ENCODE assay signal across 12 cellular contexts in the genomic region with DNA sequence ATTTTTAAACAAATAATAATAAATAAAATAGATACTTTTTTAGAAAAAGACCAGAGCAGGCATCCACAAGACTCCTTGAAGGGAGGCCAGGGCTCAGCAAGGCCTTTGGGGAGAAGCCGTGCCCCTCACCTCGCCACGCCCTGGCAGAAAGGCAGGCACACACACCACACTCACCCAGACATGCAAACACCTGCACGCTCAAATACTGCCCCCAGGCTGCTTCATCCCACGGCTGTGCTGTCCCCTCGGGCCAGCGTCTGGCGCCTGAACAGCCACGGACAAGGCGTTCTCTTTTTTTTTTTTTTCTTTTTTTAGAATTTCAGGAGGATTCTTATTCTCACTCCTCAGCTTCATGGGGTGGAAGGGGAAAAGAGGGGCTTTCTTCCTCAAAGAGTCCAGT. TPM values are rescaled to one million over a fixed set of nuclear protein-coding genes. Genes with fewer than 3 reads are reported as not detected.
DNase-seq lines count a peak whose midpoint lies in the region; ATAC-seq, FAIRE-seq and TF ChIP-seq lines count a peak whose summit lies in the region.
"Had no signal": no experiment of that assay in that cellular context is flagged by ENCODE, and none has a peak within 500 bp of the region (broad histone marks: within the 10 kb centered on the region; RNA-seq: fewer than 3 reads in every experiment).

No MANE protein-coding gene starts in this region.

- H2AFZ ChIP-seq in GM12878 (ENCODE audit: control insufficient read depth, low read depth, low read length): no peak overlapping the region

- H3K9me3 Mint-ChIP-seq in naive thymus-derived CD8-positive, alpha-beta T cell: no peaks in the 10 kb centered on the region

- intact Hi-C loops in GM12878 (cut with micrococcal nuclease; ENCODE audit: unreplicated experiment): no loop called here

- H3K79me2 ChIP-seq in GM12878 (ENCODE audit: control insufficient read depth, insufficient read depth, low read length): no peaks in the 10 kb centered on the region

- WGBS in GM12878 (ENCODE audit: insufficient coverage, insufficient replicate concordance, low lambda C conversion rate, missing lambda C conversion rate): 95% methylated on average over 10 of the region's 10 CpGs

- RAD21 ChIA-PET in GM12878 (lab: Charles Lee; ENCODE audit: unreplicated experiment): interaction anchor here (2.4 kb wide), 1 partner anchor 92 kb away, joined by 10 read pairs; no protein-coding TSS in a partner anchor

- DNase-seq in AG04449 (ENCODE audit: low read depth, low spot score): no peak
- no peak for DNase-seq in HFF-Myc (ENCODE audit: extremely low read depth, low read depth)
- no peak for DNase-seq in GM12878 (ENCODE audit: low read depth, low spot score)
- no peak for DNase-seq in naive thymus-derived CD8-positive, alpha-beta T cell
- DNase-seq in NCI-H446 treated with DMSO at 0.1 percent for 48 hours (lab: John Stamatoyannopoulos, UW): no peak
- DNase-seq in GM20000 (ENCODE audit: low spot score): no peak
- no peak for DNase-seq in frontal cortex (ENCODE audit: low spot score in 2 of 2)
- no peak for DNase-seq in GDM1 (lab: John Stamatoyannopoulos, UW)
- DNase-seq: foreskin melanocyte; NCI-H1105 treated with DMSO at 0.1 percent for 48 hours; stimulated activated naive CD4-positive, alpha-beta T cell treated with Interleukin-2 at 50 U/mL for 16 hours had no signal

- TF ChIP-seq CTCF in AG04449 (IDR thresholded peaks at IDR 0.05; ENCODE audit: insufficient read depth, low read length, missing control alignments) (no peak), HFF-Myc (IDR thresholded peaks at IDR 0.05; ENCODE audit: low read depth, low read length, missing control alignments) (no peak), GM12878 (IDR thresholded peaks at IDR 0.05 in 2 of 3, conservative IDR thresholded peaks at IDR 0.05 in 1 of 3; ENCODE audit: control insufficient read depth in 2 of 3, extremely low read depth in 1 of 3, insufficient read depth in 1 of 3, low read depth in 3 of 3, low read length in 3 of 3) (no peak), GM20000 (IDR thresholded peaks at IDR 0.05; ENCODE audit: extremely low read depth, missing control alignments) (no peak)

- FAIRE-seq in GM12878 (lab: Jason Lieb, UNC) (no peak), frontal cortex (lab: Jason Lieb, UNC) (no peak)
- FAIRE-seq: GM18507 had no signal

- TF ChIP-seq EP300 in GM12878 (IDR thresholded peaks at IDR 0.05; ENCODE audit: borderline replicate concordance in 1 of 2, control insufficient read depth in 1 of 2, low read depth in 2 of 2, low read length in 2 of 2): no peak

- no peak for TF ChIP-seq RAD21 in GM12878 (IDR thresholded peaks at IDR 0.05; ENCODE audit: insufficient read depth, low read depth, low read length)

- H3K27me3 ChIP-seq in GM12878 (replicated peaks in 1 of 2; ENCODE audit: control insufficient read depth in 2 of 2, insufficient read depth in 2 of 2, low read length in 1 of 2): no peaks in the 10 kb centered on the region

- H3K27ac Mint-ChIP-seq in naive thymus-derived CD8-positive, alpha-beta T cell: peak overlapping the region in 1 of 10 donors; percentile 71

- H3K4me3 ChIP-seq in AG04449 (ENCODE audit: low read depth, low read length) (peak overlapping the region; percentile 90), HFF-Myc (replicated peaks; ENCODE audit: low read depth, low read length) (peak overlapping the region; percentile 72), GM12878 (no peak overlapping the region)

- no peak overlapping the region for H3K9ac ChIP-seq in GM12878 (ENCODE audit: control insufficient read depth, insufficient read depth, low read length)

- CTCF ChIA-PET in AG04449 (lab: Yijun Ruan, JAX) (interaction anchor here (1.5 to 18.2 kb wide), 6 partner anchors 8 to 219 kb away, joined by 8 to 406 read pairs (median 35); no protein-coding TSS in a partner anchor), GM12878 (lab: Yijun Ruan, JAX) (interaction anchor here (1.8 kb wide), 1 partner anchor 92 kb away, joined by 12 read pairs; no protein-coding TSS in a partner anchor)

- no peaks in the 10 kb centered on the region; the same call in 2 of the 3 replicates for H3K9me3 ChIP-seq in GM12878 (replicated peaks; ENCODE audit: control insufficient read depth, insufficient read depth, low read length)

- peaks cover 7% of the 10 kb centered on the region for H3K4me1 ChIP-seq in GM12878 (ENCODE audit: control insufficient read depth, insufficient read depth, low read length)

- no peaks in the 10 kb centered on the region for H3K36me3 ChIP-seq in GM12878 (ENCODE audit: control insufficient read depth in 2 of 2, insufficient read depth in 2 of 2, low read length in 1 of 2)

- in situ Hi-C loops in GM12878 (cut with MboI): no loop called here

- no peaks in the 10 kb centered on the region for H3K27me3 Mint-ChIP-seq in naive thymus-derived CD8-positive, alpha-beta T cell

- peak overlapping the region in 6 of 10 donors; percentile 48 to 79 (median 63) for H3K4me3 Mint-ChIP-seq in naive thymus-derived CD8-positive, alpha-beta T cell

- no peak for TF ChIP-seq POLR2A in GM12878 (IDR thresholded peaks at IDR 0.05; ENCODE audit: low read depth, low read length)

- H3K4me2 ChIP-seq in GM12878 (ENCODE audit: control insufficient read depth, insufficient read depth): peak overlapping the region; percentile 98; the same call in 1 of the 2 replicates

- BruUV-seq in GM12878 (replicated peaks; lab: Mats Ljungman, UMichigan): no TSS peak

- no peaks in the 10 kb centered on the region for H4K20me1 ChIP-seq in GM12878 (ENCODE audit: control insufficient read depth, insufficient read depth)

- SMC1A ChIA-PET in GM12878 (lab: Charles Lee; ENCODE audit: uncharacterized antibody, unreplicated experiment): interaction anchor here (1.4 to 4.8 kb wide), 2 partner anchors 92 to 97 kb away, joined by 4 to 21 read pairs; partner anchors contain the start of genes FEN1 and TMEM258

- no peak for ATAC-seq in GM12878
- no peak for ATAC-seq in naive thymus-derived CD8-positive, alpha-beta T cell

- POLR2A ChIA-PET in AG04449 (lab: Yijun Ruan, JAX): interaction anchor here (1.0 to 1.6 kb wide), 5 partner anchors 8 to 78 kb away, joined by 3 to 7 read pairs (median 4); partner anchors contain the start of gene FTH1
- POLR2A ChIA-PET in GM12878 (lab: Charles Lee): interaction anchor here (0.6 kb wide), 1 partner anchor 209 kb away, joined by 3 read pairs; no protein-coding TSS in a partner anchor
- POLR2A ChIA-PET in naive thymus-derived CD8-positive, alpha-beta T cell (lab: Charles Lee): no interaction called here

- no peak overlapping the region for H3K27ac ChIP-seq in GM12878 (ENCODE audit: control insufficient read depth, insufficient read depth)

- H3K36me3 Mint-ChIP-seq in naive thymus-derived CD8-positive, alpha-beta T cell: no peaks in the 10 kb centered on the region

- H3K4me1 Mint-ChIP-seq in naive thymus-derived CD8-positive, alpha-beta T cell: peaks cover 2 to 13% (median 6%) of the 10 kb centered on the region in 4 donors

TF ChIP-seq in GM12878, 131 proteins besides CTCF, POLR2A, EP300 and RAD21 (continues in another document):
- TF ChIP-seq EED (IDR thresholded peaks at IDR 0.05; ENCODE audit: low read depth) (no peak), ATF7 (IDR thresholded peaks at IDR 0.05; ENCODE audit: low read depth) (no peak)

RNA-seq across cellular contexts. Expression of gene FADS3, which starts 1.5 kb away (rescaled TPM):
- 30.8 and 34.8 TPM in 2 replicates for total RNA-seq in GM12878 (2013; cell fraction: nucleolus; rRNA removed)
- total RNA-seq in GM12878 (2014; rRNA removed): 7.2 and 9.3 TPM in 2 replicates
- 2.3 and 3.2 TPM in 2 replicates for total RNA-seq in GM12878 (2014; rRNA removed; fragmentation: Illumina TruSeq; extraction: Trizol)
- total RNA-seq in GM12878 (2021): 5.7 and 7.7 TPM in 2 replicates
- polyA plus RNA-seq in GM12878 (2011; ENCODE audit: low read depth): 2.6 TPM
- 3.9 and 7.5 TPM in 2 replicates for polyA plus RNA-seq in GM12878 (2011; rRNA removed)
- polyA plus RNA-seq in GM12878 (2011; cell fraction: cytosol; rRNA removed): 8.7 and 13.3 TPM in 2 replicates
- polyA plus RNA-seq in GM12878 (2011; cell fraction: nucleus; rRNA removed): 80.2 and 98.8 TPM in 2 replicates
- polyA plus RNA-seq in GM12878 (2012): 6.8 and 7.1 TPM in 2 replicates
- 2.3 and 4.2 TPM in 2 replicates for polyA plus RNA-seq in GM12878 (2014; fragmentation: Illumina TruSeq; extraction: Trizol)
- under 1 TPM; 0.23 to 0.44 TPM for polyA plus RNA-seq in GM12878 (2014; fragmentation: Nextera tagmentation; extraction: Ambion mirVana)
- polyA plus RNA-seq in GM12878 (2014; rRNA removed): 6.8 and 8.1 TPM in 2 replicates
- polyA plus RNA-seq in GM12878 (2016; fragmentation: Nextera tagmentation; extraction: Ambion mirVana): 1 to 10 TPM; 1.4 to 4.2 TPM
- polyA minus RNA-seq in GM12878 (2011; rRNA and poly(A)+ RNA removed): 4.1 and 9.9 TPM in 2 replicates
- 4.9 and 6.8 TPM in 2 replicates for polyA minus RNA-seq in GM12878 (2011; cell fraction: cytosol; rRNA and poly(A)+ RNA removed)
- 6.8 and 9.2 TPM in 2 replicates for polyA minus RNA-seq in GM12878 (2011; cell fraction: nucleus; rRNA and poly(A)+ RNA removed)
- 1 to 10 TPM; 5.1 to 5.7 TPM for total RNA-seq in naive thymus-derived CD8-positive, alpha-beta T cell
- polyA plus RNA-seq in naive thymus-derived CD8-positive, alpha-beta T cell: 1 to 10 TPM in 2 of 3 donors, under 1 TPM in 1; 0.33 to 1.5 (median 1.2) TPM
- total RNA-seq in frontal cortex: 35.5 TPM

RNA-seq across cellular contexts. Expression of gene RAB3IL1, which starts 27.5 kb away (rescaled TPM):
- total RNA-seq in GM12878 (2013; cell fraction: nucleolus; rRNA removed): not detected in 2 replicates
- total RNA-seq in GM12878 (2014; rRNA removed) (not detected in 2 replicates), GM12878 (2014; rRNA removed; fragmentation: Illumina TruSeq; extraction: Trizol) (not detected in 2 replicates), GM12878 (2021) (0.11 TPM in 1 of 2 replicates, not detected in the other), frontal cortex (1.6 TPM)
- polyA plus RNA-seq in GM12878 (2011; ENCODE audit: low read depth): not detected
- polyA plus RNA-seq in GM12878 (2011; rRNA removed) (not detected in 2 replicates), GM12878 (2014; fragmentation: Illumina TruSeq; extraction: Trizol) (not detected in 2 replicates), GM12878 (2014; fragmentation: Nextera tagmentation; extraction: Ambion mirVana) (not detected), GM12878 (2014; rRNA removed) (0.04 TPM in 1 of 2 replicates, not detected in the other), GM12878 (2016; fragmentation: Nextera tagmentation; extraction: Ambion mirVana) (not detected)
- 0.04 TPM in 1 of 2 replicates, not detected in the other for polyA plus RNA-seq in GM12878 (2011; cell fraction: cytosol; rRNA removed)
- not detected in 2 replicates for polyA plus RNA-seq in GM12878 (2011; cell fraction: nucleus; rRNA removed)
- 0.07 TPM in 1 of 2 replicates, not detected in the other for polyA plus RNA-seq in GM12878 (2012)
- not detected in 2 replicates for polyA minus RNA-seq in GM12878 (2011; rRNA and poly(A)+ RNA removed)
- 1.1 TPM in 1 of 2 replicates, not detected in the other for polyA minus RNA-seq in GM12878 (2011; cell fraction: cytosol; rRNA and poly(A)+ RNA removed)
- polyA minus RNA-seq in GM12878 (2011; cell fraction: nucleus; rRNA and poly(A)+ RNA removed): not detected in 2 replicates
- under 1 TPM; 0.23 to 0.82 TPM for total RNA-seq in naive thymus-derived CD8-positive, alpha-beta T cell
- polyA plus RNA-seq in naive thymus-derived CD8-positive, alpha-beta T cell: not detected
